In the genomic region with DNA sequence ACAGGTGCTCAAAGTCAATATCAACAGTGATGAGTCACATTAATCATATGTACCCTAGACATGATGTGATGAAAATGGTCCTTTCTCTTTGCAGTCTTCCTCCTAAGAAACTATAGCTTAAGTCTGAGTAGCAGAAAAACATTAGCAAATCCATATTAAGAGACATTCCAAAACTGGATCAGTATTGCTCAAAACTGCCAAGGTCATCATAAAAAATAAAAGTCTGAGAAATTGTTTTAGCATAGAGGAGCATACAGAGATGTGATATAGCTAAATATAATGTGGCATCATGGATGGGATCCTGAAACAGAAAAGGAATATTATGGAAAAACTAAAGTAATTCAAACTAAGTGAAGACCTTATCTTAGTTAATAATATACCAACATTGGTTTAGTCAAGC, we compare ENCODE assay signal across 24 cellular contexts.
"Had no signal": no experiment of that assay in that cellular context is flagged by ENCODE, and none has a peak within 500 bp of the region (broad histone marks: within the 10 kb centered on the region; RNA-seq: fewer than 3 reads in every experiment).

No MANE protein-coding gene starts in this region.

- H3K4me1 ChIP-seq: left ventricle myocardium inferior, neural progenitor cell, parathyroid adenoma, psoas muscle, right atrium auricular region, spleen, suprapubic skin, tibial nerve, uterus had no signal

- H3K27me3 ChIP-seq: neural progenitor cell, neutrophil, right atrium auricular region, spleen, suprapubic skin, tibial nerve, uterus had no signal

- DNase-seq: hypothalamus; immature natural killer cell; left ventricle myocardium inferior; mesendoderm; naive B cell; natural killer cell; nephron progenitor cell; occipital lobe; psoas muscle; small intestine; spleen; stimulated activated CD4-positive, alpha-beta T cell treated with anti-CD3 and anti-CD28 coated beads, Interleukin-4, amount 100 ng/mL, for 24 hours; stimulated activated naive CD4-positive, alpha-beta T cell; uterus had no signal

- FAIRE-seq: islet of Langerhans, small intestine had no signal

- H3K9me3 ChIP-seq: left ventricle myocardium inferior, neutrophil, psoas muscle, right atrium auricular region, tibial nerve, uterus had no signal

- ATAC-seq: natural killer cell; psoas muscle; sciatic nerve; stimulated activated effector memory CD8-positive, alpha-beta T cell treated with anti-CD3 and anti-CD28 coated beads, Interleukin-12 subunit alpha, Interleukin-12 subunit beta, amount 100 ng/mL, for 72 hours had no signal

- H3K9ac ChIP-seq: neural progenitor cell, parathyroid adenoma had no signal

- H2AFZ ChIP-seq: neural progenitor cell, parathyroid adenoma had no signal

- H3K4me2 ChIP-seq: neural progenitor cell had no signal

- H3K27ac ChIP-seq: left ventricle myocardium inferior, neural progenitor cell, neutrophil, parathyroid adenoma, psoas muscle, right atrium auricular region, spleen, suprapubic skin, tibial nerve, uterus had no signal

- H3K79me2 ChIP-seq: parathyroid adenoma had no signal

- H3K4me3 ChIP-seq: left ventricle myocardium inferior, lung, neural progenitor cell, psoas muscle, right atrium auricular region, spleen, suprapubic skin, tibial nerve, uterus had no signal

- H3K36me3 ChIP-seq: left ventricle myocardium inferior, neural progenitor cell, neutrophil, right atrium auricular region, spleen, suprapubic skin, tibial nerve, uterus had no signal
